12 cellular contexts compared by ENCODE assay signal in the genomic region with DNA sequence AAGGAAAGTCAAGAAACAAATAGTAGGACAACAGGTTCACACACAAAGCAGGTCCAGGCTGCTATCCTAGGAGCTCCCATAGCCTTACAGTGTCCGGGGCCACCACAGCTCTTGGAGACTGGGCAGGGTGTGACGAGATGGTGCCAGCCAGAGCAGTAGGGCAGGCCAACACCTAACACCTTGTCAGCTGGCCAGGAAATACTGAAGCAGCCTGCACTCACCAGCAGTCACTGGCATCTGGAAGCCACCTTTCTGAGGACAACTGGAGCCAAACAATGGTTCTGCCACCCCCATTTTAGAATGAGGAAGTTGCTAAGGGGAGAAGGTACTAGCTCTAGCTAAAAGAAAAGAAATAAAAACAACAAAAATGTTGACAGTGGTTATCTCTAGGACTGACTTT. TPM values are rescaled to one million over a fixed set of nuclear protein-coding genes. Genes with fewer than 3 reads are reported as not detected.
DNase-seq lines count a peak whose midpoint lies in the region; ATAC-seq and TF ChIP-seq lines count a peak whose summit lies in the region.
"Had no signal": no experiment of that assay in that cellular context is flagged by ENCODE, and none has a peak within 500 bp of the region (broad histone marks: within the 10 kb centered on the region; RNA-seq: fewer than 3 reads in every experiment).

No MANE protein-coding gene starts in this region.

- H3K23ac ChIP-seq in mesendoderm (ENCODE audit: low read length): no peak overlapping the region

- H3K27ac Mint-ChIP-seq in IgD-negative memory B cell: peak overlapping the region; percentile 82 to 96 (median 93)
- H3K27ac Mint-ChIP-seq: HFFc6 had no signal

- DNase-seq in RPMI8226: peak; percentile 87
- peak in 4 of 5 donors; percentile 75 to 90 (median 83) for DNase-seq in heart left ventricle
- DNase-seq in sciatic nerve (ENCODE audit: low spot score): peak; percentile 45
- no peak for DNase-seq in mesendoderm
- DNase-seq in superior temporal gyrus (ENCODE audit: extremely low spot score): no peak
- DNase-seq: HFFc6, mammary epithelial cell, NCI-H510A had no signal

- no peak overlapping the region for H2BK120ac ChIP-seq in mesendoderm (ENCODE audit: low read depth, low read length)

- H3K27me3 ChIP-seq in heart left ventricle (no peaks in the 10 kb centered on the region), mesendoderm (ENCODE audit: insufficient read depth, low read length, poor library complexity) (no peaks in the 10 kb centered on the region)

- H3K27me3 Mint-ChIP-seq in IgD-negative memory B cell: no peaks in the 10 kb centered on the region

- no peak for TF ChIP-seq POLR2A in heart left ventricle (IDR thresholded peaks at IDR 0.05)

- ATAC-seq in heart left ventricle (peak; percentile 74 to 82 (median 78)), sciatic nerve (no peak), GM21737 (IDR thresholded peaks at IDR 0.05; ENCODE audit: unreplicated experiment) (no peak), HG03460 (IDR thresholded peaks at IDR 0.05; ENCODE audit: unreplicated experiment) (no peak)

- H3K9ac ChIP-seq in mesendoderm (ENCODE audit: low read length): no peak overlapping the region

- H3K4me2 ChIP-seq in mesendoderm (ENCODE audit: low read length): no peak overlapping the region

- peaks cover 10% of the 10 kb centered on the region for H3K36me3 Mint-ChIP-seq in IgD-negative memory B cell

- no peak overlapping the region for H3K4ac ChIP-seq in mesendoderm (ENCODE audit: low read depth, low read length)

- no peak for TF ChIP-seq CTCF in heart left ventricle (IDR thresholded peaks at IDR 0.05)

- no peaks in the 10 kb centered on the region for H3K9me3 ChIP-seq in heart left ventricle

- no peak overlapping the region for H3K18ac ChIP-seq in mesendoderm (ENCODE audit: low read length)

- no peak overlapping the region for H3K56ac ChIP-seq in mesendoderm (ENCODE audit: low read length)

- intact Hi-C loops in heart left ventricle (cut with DNase I) (loop anchor here in 5 of 10 donors (2.0 to 10.0 kb wide), 3 partner anchors 48 to 395 kb away; a partner anchor contains a TSS), sciatic nerve (cut with DNase I) (no loop called here)

- H3K4me3 ChIP-seq in heart left ventricle (no peak overlapping the region), mesendoderm (ENCODE audit: low read length) (no peak overlapping the region)

- peaks cover 37% of the 10 kb centered on the region for H3K79me1 ChIP-seq in mesendoderm (ENCODE audit: low read length)

- H3K79me2 ChIP-seq in mesendoderm (ENCODE audit: control insufficient read depth, insufficient read depth, low read length): peaks cover 32% of the 10 kb centered on the region

- H3K4me3 Mint-ChIP-seq in IgD-negative memory B cell: peak overlapping the region in 3 of 4 donors; percentile 39 to 86 (median 46)
- H3K4me3 Mint-ChIP-seq: HFFc6 had no signal

- H3K36me3 ChIP-seq in heart left ventricle (peaks cover 0 to 30% (median 13%) of the 10 kb centered on the region in 9 donors), mesendoderm (ENCODE audit: control insufficient read depth, insufficient read depth, low read length) (peaks cover 9% of the 10 kb centered on the region)

- H2AK5ac ChIP-seq in mesendoderm (ENCODE audit: low read length): no peak overlapping the region

- no peak overlapping the region for H2BK15ac ChIP-seq in mesendoderm (replicated peaks; ENCODE audit: low read depth)

- H3K27ac ChIP-seq in heart left ventricle (peak overlapping the region; percentile 34 to 94 (median 85)), mesendoderm (ENCODE audit: low read depth, low read length) (no peak overlapping the region)

- H4K8ac ChIP-seq in mesendoderm (ENCODE audit: low read depth, low read length): no peak overlapping the region

- no peak overlapping the region for H2BK5ac ChIP-seq in mesendoderm (ENCODE audit: low read length)

- H3K4me1 Mint-ChIP-seq in IgD-negative memory B cell: peaks cover 56 to 76% (median 75%) of the 10 kb centered on the region in 3 donors

- peaks cover 0 to 8% (median 6%) of the 10 kb centered on the region in 3 donors for H3K9me3 Mint-ChIP-seq in IgD-negative memory B cell
- H3K9me3 Mint-ChIP-seq: HFFc6 had no signal

- no peak overlapping the region for H4K5ac ChIP-seq in mesendoderm (ENCODE audit: low read length)

- peaks cover 29 to 100% (median 97%) of the 10 kb centered on the region in 12 donors for H3K4me1 ChIP-seq in heart left ventricle
- H3K4me1 ChIP-seq in mesendoderm (ENCODE audit: control insufficient read depth, low read depth, low read length): no peaks in the 10 kb centered on the region

- WGBS in heart left ventricle, 4 donors: 46 to 73% (median 53%) methylated on average over 2 of the region's 2 CpGs
- no CpG with 5 or more reads among the region's 2 CpGs for WGBS in mesendoderm (ENCODE audit: extremely low coverage, insufficient coverage, low lambda C conversion rate)

RNA-seq across cellular contexts. Expression of a gene that starts 47.2 kb away (rescaled TPM):
- polyA plus RNA-seq in IgD-negative memory B cell (151 TPM), heart left ventricle (100 to 1,000 TPM in 1 of 2 donors, 10 to 100 TPM in 1; 83.5 to 120 TPM)
- total RNA-seq in heart left ventricle (10 to 100 TPM; 27.1 to 36.8 (median 33.3) TPM), sciatic nerve (40.9 TPM)
- 49.1 TPM for polyA plus RNA-seq in mesendoderm (2013, experiment 1 of 2)
- polyA plus RNA-seq in mesendoderm (2013, experiment 2 of 2): 48.9 TPM

RNA-seq across cellular contexts. Expression of a gene that starts 50.1 kb away (rescaled TPM):
- polyA plus RNA-seq in IgD-negative memory B cell: 6.7 TPM
- 10 to 100 TPM in 6 of 9 donors, 1 to 10 TPM in 3; 8.1 to 41.1 (median 12.0) TPM for total RNA-seq in heart left ventricle
- polyA plus RNA-seq in heart left ventricle: 10 to 100 TPM; 16.3 to 45.7 TPM
- total RNA-seq in sciatic nerve: 44.0 TPM
- 11.0 TPM for polyA plus RNA-seq in mesendoderm (2013, experiment 1 of 2)
- 11.0 TPM for polyA plus RNA-seq in mesendoderm (2013, experiment 2 of 2)

RNA-seq across cellular contexts. Expression of a gene that starts 51.8 kb away (rescaled TPM):
- polyA plus RNA-seq in IgD-negative memory B cell (not detected), heart left ventricle (10 to 100 TPM in 1 of 2 donors, 1 to 10 TPM in 1; 6.5 to 23.4 TPM)
- total RNA-seq in heart left ventricle (10 to 100 TPM in 2 of 9 donors, 1 to 10 TPM in 7; 2.1 to 15.6 (median 6.0) TPM), sciatic nerve (6.6 TPM)
- 4.0 TPM for polyA plus RNA-seq in mesendoderm (2013, experiment 1 of 2)
- polyA plus RNA-seq in mesendoderm (2013, experiment 2 of 2): 4.5 TPM
- total RNA-seq: HT-29 had no signal
- polyA plus RNA-seq: mammary epithelial cell had no signal

Comparison
In these comparisons a context has a peak if more than half of its experiments do, and no peak if none do; other contexts are left out.
1. DNase-seq: peak in RPMI8226 (single experiment), heart left ventricle (4 of 5) and sciatic nerve (single experiment); none in mesendoderm (single experiment) and superior temporal gyrus (single experiment).
2. ATAC-seq: peak in heart left ventricle (4 of 4); none in sciatic nerve (single experiment), GM21737 (single experiment) and HG03460 (single experiment).